ENCODE assay signal across 15 cellular contexts in the genomic region with DNA sequence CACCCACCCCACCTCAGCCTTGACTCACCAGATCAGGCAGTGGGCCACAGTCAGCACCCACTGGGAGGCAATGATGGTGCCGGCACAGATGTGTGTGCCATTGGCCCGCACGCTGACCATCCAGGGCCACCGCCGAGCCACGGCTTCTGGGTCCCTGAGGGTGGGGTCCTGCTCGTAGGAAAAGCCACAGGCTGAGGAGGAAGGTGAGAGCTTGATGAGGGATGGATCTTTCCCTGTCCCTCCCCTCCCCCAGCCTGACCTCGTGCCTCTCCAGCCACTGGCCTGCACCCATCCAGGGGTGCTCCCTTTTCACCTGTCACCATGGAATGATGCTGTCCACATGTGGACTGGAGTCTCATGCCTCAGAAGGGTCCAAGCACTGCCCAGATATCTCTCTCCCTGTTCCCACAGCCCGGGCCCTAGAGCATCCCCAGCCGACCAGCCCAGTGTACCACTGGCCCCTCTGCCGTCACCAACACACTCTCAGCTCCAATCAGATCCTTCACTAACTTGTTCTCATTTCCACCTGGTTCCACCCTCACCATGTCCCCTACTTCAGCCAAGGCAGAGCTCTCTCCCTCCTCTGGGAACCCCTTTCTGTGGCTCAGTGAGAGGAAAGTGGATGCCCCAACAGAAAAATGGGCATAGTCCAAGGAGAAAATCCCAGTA. TPM values are rescaled to one million over a fixed set of nuclear protein-coding genes. Genes with fewer than 3 reads are reported as not detected.
"Had no signal": no experiment of that assay in that cellular context is flagged by ENCODE, and none has a peak within 500 bp of the region (broad histone marks: within the 10 kb centered on the region; RNA-seq: fewer than 3 reads in every experiment).

No MANE protein-coding gene starts in this region.

- ATAC-seq: psoas muscle had no signal

- H3K9me3 ChIP-seq: neutrophil, psoas muscle, thyroid gland had no signal

- H3K27ac Mint-ChIP-seq: activated naive CD4-positive, alpha-beta T cell treated with anti-CD3 and anti-CD28 coated beads for 36 hours had no signal

- H3K4me3 ChIP-seq: hepatocyte, lung, psoas muscle, thyroid gland had no signal

- H3K36me3 ChIP-seq: neutrophil, thyroid gland had no signal

- H3K4me1 ChIP-seq: thyroid gland had no signal

- H3K27me3 ChIP-seq: hepatocyte, thyroid gland had no signal

- H3K4me3 Mint-ChIP-seq: activated naive CD4-positive, alpha-beta T cell treated with anti-CD3 and anti-CD28 coated beads for 36 hours; naive B cell had no signal

- DNase-seq: activated CD4-positive, alpha-beta T cell treated with anti-CD3 and anti-CD28 coated beads, Interleukin-2, amount 50 U/mL, for 4 hours; activated CD4-positive, CD25-positive, alpha-beta regulatory T cell treated with anti-CD3 and anti-CD28 coated beads, Interleukin-2, amount 50 U/mL, for 72 hours; activated naive CD4-positive, alpha-beta T cell treated with anti-CD3 and anti-CD28 coated beads for 36 hours; cortex of kidney; erythroblast; kidney glomerular epithelial cell; naive B cell; stimulated activated CD4-positive, alpha-beta T cell treated with anti-CD3 and anti-CD28 coated beads, Interleukin-12 subunit alpha, Interleukin-12 subunit beta, amount 100 ng/mL, for 4 hours; stimulated activated CD4-positive, alpha-beta T cell treated with anti-CD3 and anti-CD28 coated beads, Interleukin-4, amount 100 ng/mL, for 1 hour; SW 1271; thyroid gland had no signal

- H3K36me3 Mint-ChIP-seq: naive B cell had no signal

- H3K79me2 ChIP-seq: hepatocyte had no signal

- H3K27ac ChIP-seq: hepatocyte, neutrophil, psoas muscle, thyroid gland had no signal

- H2AFZ ChIP-seq: hepatocyte had no signal

- H3K9me3 Mint-ChIP-seq: activated naive CD4-positive, alpha-beta T cell treated with anti-CD3 and anti-CD28 coated beads for 36 hours had no signal

- H3K4me2 ChIP-seq: hepatocyte had no signal

RNA-seq across cellular contexts. Expression of a gene that starts 2.0 kb away (rescaled TPM):
- total RNA-seq: activated naive CD4-positive, alpha-beta T cell treated with anti-CD3 and anti-CD28 coated beads for 36 hours had no signal
